Comparison of ENCODE assay signal across 26 cellular contexts in genomic region chr18:38420611-38421010, GRCh38.
"Had no signal": no experiment of that assay in that cellular context is flagged by ENCODE, and none has a peak within 500 bp of the region (broad histone marks: within the 10 kb centered on the region; RNA-seq: fewer than 3 reads in every experiment).

No MANE protein-coding gene starts in this region.

- DNase-seq: hypothalamus; immature natural killer cell; kidney; left colon; left lung; lower lobe of right lung; mammary epithelial cell; mesenchymal stem cell; naive thymus-derived CD8-positive, alpha-beta T cell; ovary; retina; right cardiac atrium; stimulated activated CD4-positive, alpha-beta T cell treated with anti-CD3 and anti-CD28 coated beads, Interleukin-12 subunit alpha, Interleukin-12 subunit beta, amount 100 ng/mL, for 4 hours; stimulated activated CD4-positive, alpha-beta T cell treated with anti-CD3 and anti-CD28 coated beads, Interleukin-15, amount 100 ng/mL, for 24 hours; stimulated activated CD4-positive, alpha-beta T cell treated with anti-CD3 and anti-CD28 coated beads, Interleukin-2, amount 100 ng/mL, for 24 hours; stimulated activated CD4-positive, alpha-beta T cell treated with anti-CD3 and anti-CD28 coated beads, Interleukin-4, amount 100 ng/mL, for 1 hour; stimulated activated naive B cell treated with anti-CD40 and anti-IgM and Interleukin-4, amounts not matched to agents 10 μg/mL and 1 μg/mL and 100 μg/mL, for 72 hours; tibial artery; trophoblast cell; uterus had no signal

- H3K36me3 ChIP-seq: left lung, lower lobe of right lung, ovary, prostate gland, suprapubic skin, thoracic aorta, tibial artery, uterus had no signal

- H3K27ac ChIP-seq: left lung, lower lobe of right lung, ovary, prostate gland, skin epidermis, suprapubic skin, thoracic aorta, tibial artery, uterus had no signal

- FAIRE-seq: islet of Langerhans, kidney had no signal

- H3K4me3 ChIP-seq: left lung, lower lobe of right lung, ovary, prostate gland, skin epidermis, suprapubic skin, thoracic aorta, tibial artery, uterus had no signal

- H3K9me3 ChIP-seq: left lung, lower lobe of right lung, ovary, prostate gland, suprapubic skin, thoracic aorta, tibial artery, uterus had no signal

- H3K4me1 ChIP-seq: left lung, lower lobe of right lung, prostate gland, suprapubic skin, tibial artery, uterus had no signal

- ATAC-seq: left colon; left lung; naive thymus-derived CD8-positive, alpha-beta T cell; right cardiac atrium; sciatic nerve; stimulated activated naive B cell treated with anti-CD40 and anti-IgM and Interleukin-4, amounts not matched to agents 10 μg/mL and 1 μg/mL and 100 μg/mL, for 72 hours had no signal

- H3K27me3 ChIP-seq: left lung, ovary, suprapubic skin, tibial artery, uterus had no signal
